ENCODE assay signal across 9 cellular contexts in the genomic region with DNA sequence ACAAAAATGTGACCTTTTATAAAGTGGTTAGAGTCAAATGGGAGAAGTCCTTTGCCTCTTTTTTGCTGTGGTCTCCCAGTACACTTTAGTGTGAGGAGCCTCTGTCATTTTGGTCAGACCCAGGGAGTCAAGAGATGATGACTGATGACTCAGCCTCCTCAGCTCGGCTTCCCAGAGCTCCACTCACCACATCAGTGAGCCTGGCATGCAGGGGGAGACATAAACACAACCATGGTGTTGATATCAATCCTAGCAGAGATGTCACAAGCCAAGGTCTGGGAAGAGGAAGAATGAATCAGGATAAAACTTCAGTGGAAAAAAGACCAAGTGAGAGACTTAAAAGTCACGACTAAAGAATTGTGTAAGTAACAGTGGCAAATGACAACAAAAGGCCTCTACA. TPM values are rescaled to one million over a fixed set of nuclear protein-coding genes. Genes with fewer than 3 reads are reported as not detected.
DNase-seq lines count a peak whose midpoint lies in the region; ATAC-seq and TF ChIP-seq lines count a peak whose summit lies in the region.
"Had no signal": no experiment of that assay in that cellular context is flagged by ENCODE, and none has a peak within 500 bp of the region (broad histone marks: within the 10 kb centered on the region; RNA-seq: fewer than 3 reads in every experiment).

No MANE protein-coding gene starts in this region.

- POLR2A ChIA-PET in WTC11 (lab: Charles Lee), result interaction anchor here (0.7 kb wide), 1 partner anchor 38 kb away, joined by 3 read pairs; no protein-coding TSS in a partner anchor

- no peaks in the 10 kb centered on the region for H3K27me3 Mint-ChIP-seq in WTC11 (ENCODE audit: low read depth)

- H3K4me1 ChIP-seq in left ventricle myocardium inferior (peaks cover 7% of the 10 kb centered on the region), suprapubic skin (peaks cover 17% of the 10 kb centered on the region)

- WGBS in suprapubic skin, result 26% methylated on average over 2 of the region's 2 CpGs

- peak; percentile 2 for DNase-seq in activated naive CD4-positive, alpha-beta T cell treated with Interleukin-2 at 50 U/mL for 16 hours
- DNase-seq in activated naive CD4-positive, alpha-beta T cell treated with anti-CD3 and anti-CD28 coated beads, Interleukin-2, amount 50 U/mL, for 16 hours, result no peak
- no peak for DNase-seq in WTC11 (ENCODE audit: low spot score)
- DNase-seq in left ventricle myocardium inferior, result peak; percentile 17
- DNase-seq in suprapubic skin (ENCODE audit: low spot score in 2 of 2), result no peak
- no peak for DNase-seq in NCI-H1417 treated with DMSO at 0.1 percent for 48 hours (lab: John Stamatoyannopoulos, UW)
- DNase-seq in caudate nucleus (lab: John Stamatoyannopoulos, UW), result no peak
- DNase-seq in NCI-H2029 (lab: John Stamatoyannopoulos, UW), result no peak

- H3K9me3 ChIP-seq in left ventricle myocardium inferior (replicated peaks) (peaks cover 10% of the 10 kb centered on the region), suprapubic skin (no peaks in the 10 kb centered on the region)

- peak; percentile 78 for ATAC-seq in WTC11

- CTCF ChIA-PET in WTC11 (lab: Charles Lee), result interaction anchor here (0.6 to 1.2 kb wide), 5 partner anchors 21 to 1665 kb away, joined by 3 to 8 read pairs (median 3); partner anchors contain the start of gene TFAM

- H3K27me3 ChIP-seq in left ventricle myocardium inferior (ENCODE audit: low read depth) (peaks cover 6% of the 10 kb centered on the region), suprapubic skin (no peaks in the 10 kb centered on the region)

- peaks cover 14% of the 10 kb centered on the region for H3K9me3 Mint-ChIP-seq in WTC11

- peaks cover 21% of the 10 kb centered on the region for H3K4me1 Mint-ChIP-seq in WTC11

- H3K4me3 ChIP-seq in left ventricle myocardium inferior, result no peak overlapping the region
- no peak overlapping the region for H3K4me3 ChIP-seq in suprapubic skin

- no peaks in the 10 kb centered on the region for H3K36me3 ChIP-seq in left ventricle myocardium inferior
- H3K36me3 ChIP-seq in suprapubic skin, result no peaks in the 10 kb centered on the region

- no peak overlapping the region for H3K4me3 Mint-ChIP-seq in WTC11

- TF ChIP-seq POLR2A in suprapubic skin (IDR thresholded peaks at IDR 0.05), result no peak

- no peak overlapping the region; the same call in 1 of the 2 replicates for H3K27ac Mint-ChIP-seq in WTC11

- intact Hi-C loops in left ventricle myocardium inferior (cut with micrococcal nuclease), result no loop called here

- TF ChIP-seq CTCF in WTC11 (IDR thresholded peaks at IDR 0.05), result no peak
- TF ChIP-seq CTCF in left ventricle myocardium inferior (IDR thresholded peaks at IDR 0.05; ENCODE audit: borderline replicate concordance), result no peak
- TF ChIP-seq CTCF in suprapubic skin (IDR thresholded peaks at IDR 0.05), result no peak

- no peak for TF ChIP-seq EP300 in suprapubic skin (IDR thresholded peaks at IDR 0.05)

- H3K36me3 Mint-ChIP-seq in WTC11, result peaks cover 4% of the 10 kb centered on the region

- H3K27ac ChIP-seq in left ventricle myocardium inferior (replicated peaks), result no peak overlapping the region
- peak overlapping the region; percentile 38 for H3K27ac ChIP-seq in suprapubic skin
- H3K27ac ChIP-seq in caudate nucleus (ENCODE audit: low read depth, low read length), result no peak overlapping the region
- H3K27ac ChIP-seq: KMS-11 had no signal

TF ChIP-seq in WTC11, 78 proteins besides CTCF, POLR2A, EP300 and RAD21:
- TF ChIP-seq E2F5 (CRISPR knock-in tag; IDR thresholded peaks at IDR 0.05) (no peak), ZNF396 (CRISPR knock-in tag; IDR thresholded peaks at IDR 0.05; ENCODE audit: borderline replicate concordance) (no peak), RELA (CRISPR knock-in tag; IDR thresholded peaks at IDR 0.05; ENCODE audit: borderline replicate concordance) (no peak), KAT7 (CRISPR knock-in tag; IDR thresholded peaks at IDR 0.05; ENCODE audit: borderline replicate concordance) (no peak)
- TF ChIP-seq, protein P1, sequence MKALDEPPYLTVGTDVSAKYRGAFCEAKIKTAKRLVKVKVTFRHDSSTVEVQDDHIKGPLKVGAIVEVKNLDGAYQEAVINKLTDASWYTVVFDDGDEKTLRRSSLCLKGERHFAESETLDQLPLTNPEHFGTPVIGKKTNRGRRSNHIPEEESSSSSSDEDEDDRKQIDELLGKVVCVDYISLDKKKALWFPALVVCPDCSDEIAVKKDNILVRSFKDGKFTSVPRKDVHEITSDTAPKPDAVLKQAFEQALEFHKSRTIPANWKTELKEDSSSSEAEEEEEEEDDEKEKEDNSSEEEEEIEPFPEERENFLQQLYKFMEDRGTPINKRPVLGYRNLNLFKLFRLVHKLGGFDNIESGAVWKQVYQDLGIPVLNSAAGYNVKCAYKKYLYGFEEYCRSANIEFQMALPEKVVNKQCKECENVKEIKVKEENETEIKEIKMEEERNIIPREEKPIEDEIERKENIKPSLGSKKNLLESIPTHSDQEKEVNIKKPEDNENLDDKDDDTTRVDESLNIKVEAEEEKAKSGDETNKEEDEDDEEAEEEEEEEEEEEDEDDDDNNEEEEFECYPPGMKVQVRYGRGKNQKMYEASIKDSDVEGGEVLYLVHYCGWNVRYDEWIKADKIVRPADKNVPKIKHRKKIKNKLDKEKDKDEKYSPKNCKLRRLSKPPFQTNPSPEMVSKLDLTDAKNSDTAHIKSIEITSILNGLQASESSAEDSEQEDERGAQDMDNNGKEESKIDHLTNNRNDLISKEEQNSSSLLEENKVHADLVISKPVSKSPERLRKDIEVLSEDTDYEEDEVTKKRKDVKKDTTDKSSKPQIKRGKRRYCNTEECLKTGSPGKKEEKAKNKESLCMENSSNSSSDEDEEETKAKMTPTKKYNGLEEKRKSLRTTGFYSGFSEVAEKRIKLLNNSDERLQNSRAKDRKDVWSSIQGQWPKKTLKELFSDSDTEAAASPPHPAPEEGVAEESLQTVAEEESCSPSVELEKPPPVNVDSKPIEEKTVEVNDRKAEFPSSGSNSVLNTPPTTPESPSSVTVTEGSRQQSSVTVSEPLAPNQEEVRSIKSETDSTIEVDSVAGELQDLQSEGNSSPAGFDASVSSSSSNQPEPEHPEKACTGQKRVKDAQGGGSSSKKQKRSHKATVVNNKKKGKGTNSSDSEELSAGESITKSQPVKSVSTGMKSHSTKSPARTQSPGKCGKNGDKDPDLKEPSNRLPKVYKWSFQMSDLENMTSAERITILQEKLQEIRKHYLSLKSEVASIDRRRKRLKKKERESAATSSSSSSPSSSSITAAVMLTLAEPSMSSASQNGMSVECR (CRISPR knock-in tag; IDR thresholded peaks at IDR 0.05; ENCODE audit: borderline replicate concordance), result no peak
- TF ChIP-seq, protein P2, sequence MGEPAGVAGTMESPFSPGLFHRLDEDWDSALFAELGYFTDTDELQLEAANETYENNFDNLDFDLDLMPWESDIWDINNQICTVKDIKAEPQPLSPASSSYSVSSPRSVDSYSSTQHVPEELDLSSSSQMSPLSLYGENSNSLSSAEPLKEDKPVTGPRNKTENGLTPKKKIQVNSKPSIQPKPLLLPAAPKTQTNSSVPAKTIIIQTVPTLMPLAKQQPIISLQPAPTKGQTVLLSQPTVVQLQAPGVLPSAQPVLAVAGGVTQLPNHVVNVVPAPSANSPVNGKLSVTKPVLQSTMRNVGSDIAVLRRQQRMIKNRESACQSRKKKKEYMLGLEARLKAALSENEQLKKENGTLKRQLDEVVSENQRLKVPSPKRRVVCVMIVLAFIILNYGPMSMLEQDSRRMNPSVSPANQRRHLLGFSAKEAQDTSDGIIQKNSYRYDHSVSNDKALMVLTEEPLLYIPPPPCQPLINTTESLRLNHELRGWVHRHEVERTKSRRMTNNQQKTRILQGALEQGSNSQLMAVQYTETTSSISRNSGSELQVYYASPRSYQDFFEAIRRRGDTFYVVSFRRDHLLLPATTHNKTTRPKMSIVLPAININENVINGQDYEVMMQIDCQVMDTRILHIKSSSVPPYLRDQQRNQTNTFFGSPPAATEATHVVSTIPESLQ (CRISPR knock-in tag; IDR thresholded peaks at IDR 0.05), result no peak

RNA-seq across cellular contexts. Expression of gene TFAM, which starts 50.1 kb away (rescaled TPM):
- total RNA-seq in WTC11 (2021) (74.4 to 77.4 TPM (median 76.1 TPM) in 3 replicates), left ventricle myocardium inferior (29.8 TPM), suprapubic skin (10 to 100 TPM; 16.6 to 22.9 (median 19.8) TPM)

Comparison
In these comparisons a context has a peak if more than half of its experiments do, and no peak if none do; other contexts are left out.
1. DNase-seq: peak in activated naive CD4-positive, alpha-beta T cell treated with Interleukin-2 at 50 U/mL for 16 hours (single experiment) and left ventricle myocardium inferior (single experiment); none in activated naive CD4-positive, alpha-beta T cell treated with anti-CD3 and anti-CD28 coated beads, Interleukin-2, amount 50 U/mL, for 16 hours (single experiment), WTC11 (single experiment), suprapubic skin (0 of 2), NCI-H1417 treated with DMSO at 0.1 percent for 48 hours (single experiment), caudate nucleus (0 of 61) and NCI-H2029 (single experiment).